Comparison of ENCODE assay signal across 1 cellular context in genomic region chr17:28357061-28357900, GRCh38.
TF ChIP-seq lines count a peak whose summit lies in the region.

A gene with protein sequence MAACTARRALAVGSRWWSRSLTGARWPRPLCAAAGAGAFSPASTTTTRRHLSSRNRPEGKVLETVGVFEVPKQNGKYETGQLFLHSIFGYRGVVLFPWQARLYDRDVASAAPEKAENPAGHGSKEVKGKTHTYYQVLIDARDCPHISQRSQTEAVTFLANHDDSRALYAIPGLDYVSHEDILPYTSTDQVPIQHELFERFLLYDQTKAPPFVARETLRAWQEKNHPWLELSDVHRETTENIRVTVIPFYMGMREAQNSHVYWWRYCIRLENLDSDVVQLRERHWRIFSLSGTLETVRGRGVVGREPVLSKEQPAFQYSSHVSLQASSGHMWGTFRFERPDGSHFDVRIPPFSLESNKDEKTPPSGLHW (minus strand): TSS chr17:28357527. CDS start chr17:28357448, 79 bp downstream.

TF ChIP-seq in HepG2, 621 proteins besides CTCF, POLR2A, EP300 and RAD21 (continued from another document and continues in another):
- TF ChIP-seq SP4 (CRISPR knock-in tag; IDR thresholded peaks at IDR 0.05) (peak; percentile 93), ZNF10 (CRISPR knock-in tag; IDR thresholded peaks at IDR 0.05; ENCODE audit: borderline replicate concordance, low read depth) (no peak), FIP1L1 (IDR thresholded peaks at IDR 0.05; ENCODE audit: borderline replicate concordance, insufficient read depth, low read depth, low read length) (no peak), HOXD1 (CRISPR knock-in tag; IDR thresholded peaks at IDR 0.05) (peak; percentile 74), NR2C2 (CRISPR knock-in tag; IDR thresholded peaks at IDR 0.05; ENCODE audit: borderline replicate concordance) (peak; percentile 96), ZBED4 (CRISPR knock-in tag; IDR thresholded peaks at IDR 0.05; ENCODE audit: borderline replicate concordance) (peak; percentile 78; the same call in 1 of the 2 replicates), CHCHD3 (CRISPR knock-in tag; IDR thresholded peaks at IDR 0.05) (peak; percentile 50; the same call in 1 of the 2 replicates), PHF8 (CRISPR knock-in tag; IDR thresholded peaks at IDR 0.05) (peak; percentile 77), ZNF224 (CRISPR knock-in tag; IDR thresholded peaks at IDR 0.05) (0 out of 2 replicates have a peak, but pooled peaks have one; percentile 14), HMG20B (CRISPR knock-in tag; conservative IDR thresholded peaks at IDR 0.05) (no peak), ZNF788 (CRISPR knock-in tag; IDR thresholded peaks at IDR 0.05; ENCODE audit: borderline replicate concordance) (peak; percentile 93; the same call in 1 of the 2 replicates), SAFB2 (CRISPR knock-in tag; IDR thresholded peaks at IDR 0.05; ENCODE audit: borderline replicate concordance, low read depth) (no peak; the same call in 1 of the 2 replicates), ZNF792 (CRISPR knock-in tag; IDR thresholded peaks at IDR 0.05) (peak; percentile 68), HNRNPUL1 (IDR thresholded peaks at IDR 0.05; ENCODE audit: low read depth, low read length) (peak; percentile 43; the same call in 1 of the 2 replicates), SKIL (CRISPR knock-in tag; IDR thresholded peaks at IDR 0.05; ENCODE audit: borderline replicate concordance) (no peak), TBX2 (CRISPR knock-in tag; IDR thresholded peaks at IDR 0.05; ENCODE audit: borderline replicate concordance) (peak; percentile 88), AHR (CRISPR knock-in tag; IDR thresholded peaks at IDR 0.05) (no peak), ETV6 (CRISPR knock-in tag; conservative IDR thresholded peaks at IDR 0.05) (peak; percentile 86), KLF12 (CRISPR knock-in tag; IDR thresholded peaks at IDR 0.05; ENCODE audit: borderline replicate concordance) (peak; percentile 92; the same call in 1 of the 2 replicates)
- TF ChIP-seq, protein P1, sequence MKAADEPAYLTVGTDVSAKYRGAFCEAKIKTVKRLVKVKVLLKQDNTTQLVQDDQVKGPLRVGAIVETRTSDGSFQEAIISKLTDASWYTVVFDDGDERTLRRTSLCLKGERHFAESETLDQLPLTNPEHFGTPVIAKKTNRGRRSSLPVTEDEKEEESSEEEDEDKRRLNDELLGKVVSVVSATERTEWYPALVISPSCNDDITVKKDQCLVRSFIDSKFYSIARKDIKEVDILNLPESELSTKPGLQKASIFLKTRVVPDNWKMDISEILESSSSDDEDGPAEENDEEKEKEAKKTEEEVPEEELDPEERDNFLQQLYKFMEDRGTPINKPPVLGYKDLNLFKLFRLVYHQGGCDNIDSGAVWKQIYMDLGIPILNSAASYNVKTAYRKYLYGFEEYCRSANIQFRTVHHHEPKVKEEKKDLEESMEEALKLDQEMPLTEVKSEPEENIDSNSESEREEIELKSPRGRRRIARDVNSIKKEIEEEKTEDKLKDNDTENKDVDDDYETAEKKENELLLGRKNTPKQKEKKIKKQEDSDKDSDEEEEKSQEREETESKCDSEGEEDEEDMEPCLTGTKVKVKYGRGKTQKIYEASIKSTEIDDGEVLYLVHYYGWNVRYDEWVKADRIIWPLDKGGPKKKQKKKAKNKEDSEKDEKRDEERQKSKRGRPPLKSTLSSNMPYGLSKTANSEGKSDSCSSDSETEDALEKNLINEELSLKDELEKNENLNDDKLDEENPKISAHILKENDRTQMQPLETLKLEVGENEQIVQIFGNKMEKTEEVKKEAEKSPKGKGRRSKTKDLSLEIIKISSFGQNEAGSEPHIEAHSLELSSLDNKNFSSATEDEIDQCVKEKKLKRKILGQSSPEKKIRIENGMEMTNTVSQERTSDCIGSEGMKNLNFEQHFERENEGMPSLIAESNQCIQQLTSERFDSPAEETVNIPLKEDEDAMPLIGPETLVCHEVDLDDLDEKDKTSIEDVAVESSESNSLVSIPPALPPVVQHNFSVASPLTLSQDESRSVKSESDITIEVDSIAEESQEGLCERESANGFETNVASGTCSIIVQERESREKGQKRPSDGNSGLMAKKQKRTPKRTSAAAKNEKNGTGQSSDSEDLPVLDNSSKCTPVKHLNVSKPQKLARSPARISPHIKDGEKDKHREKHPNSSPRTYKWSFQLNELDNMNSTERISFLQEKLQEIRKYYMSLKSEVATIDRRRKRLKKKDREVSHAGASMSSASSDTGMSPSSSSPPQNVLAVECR (CRISPR knock-in tag; IDR thresholded peaks at IDR 0.05; ENCODE audit: borderline replicate concordance), result peak; percentile 97
- TF ChIP-seq, protein P2, sequence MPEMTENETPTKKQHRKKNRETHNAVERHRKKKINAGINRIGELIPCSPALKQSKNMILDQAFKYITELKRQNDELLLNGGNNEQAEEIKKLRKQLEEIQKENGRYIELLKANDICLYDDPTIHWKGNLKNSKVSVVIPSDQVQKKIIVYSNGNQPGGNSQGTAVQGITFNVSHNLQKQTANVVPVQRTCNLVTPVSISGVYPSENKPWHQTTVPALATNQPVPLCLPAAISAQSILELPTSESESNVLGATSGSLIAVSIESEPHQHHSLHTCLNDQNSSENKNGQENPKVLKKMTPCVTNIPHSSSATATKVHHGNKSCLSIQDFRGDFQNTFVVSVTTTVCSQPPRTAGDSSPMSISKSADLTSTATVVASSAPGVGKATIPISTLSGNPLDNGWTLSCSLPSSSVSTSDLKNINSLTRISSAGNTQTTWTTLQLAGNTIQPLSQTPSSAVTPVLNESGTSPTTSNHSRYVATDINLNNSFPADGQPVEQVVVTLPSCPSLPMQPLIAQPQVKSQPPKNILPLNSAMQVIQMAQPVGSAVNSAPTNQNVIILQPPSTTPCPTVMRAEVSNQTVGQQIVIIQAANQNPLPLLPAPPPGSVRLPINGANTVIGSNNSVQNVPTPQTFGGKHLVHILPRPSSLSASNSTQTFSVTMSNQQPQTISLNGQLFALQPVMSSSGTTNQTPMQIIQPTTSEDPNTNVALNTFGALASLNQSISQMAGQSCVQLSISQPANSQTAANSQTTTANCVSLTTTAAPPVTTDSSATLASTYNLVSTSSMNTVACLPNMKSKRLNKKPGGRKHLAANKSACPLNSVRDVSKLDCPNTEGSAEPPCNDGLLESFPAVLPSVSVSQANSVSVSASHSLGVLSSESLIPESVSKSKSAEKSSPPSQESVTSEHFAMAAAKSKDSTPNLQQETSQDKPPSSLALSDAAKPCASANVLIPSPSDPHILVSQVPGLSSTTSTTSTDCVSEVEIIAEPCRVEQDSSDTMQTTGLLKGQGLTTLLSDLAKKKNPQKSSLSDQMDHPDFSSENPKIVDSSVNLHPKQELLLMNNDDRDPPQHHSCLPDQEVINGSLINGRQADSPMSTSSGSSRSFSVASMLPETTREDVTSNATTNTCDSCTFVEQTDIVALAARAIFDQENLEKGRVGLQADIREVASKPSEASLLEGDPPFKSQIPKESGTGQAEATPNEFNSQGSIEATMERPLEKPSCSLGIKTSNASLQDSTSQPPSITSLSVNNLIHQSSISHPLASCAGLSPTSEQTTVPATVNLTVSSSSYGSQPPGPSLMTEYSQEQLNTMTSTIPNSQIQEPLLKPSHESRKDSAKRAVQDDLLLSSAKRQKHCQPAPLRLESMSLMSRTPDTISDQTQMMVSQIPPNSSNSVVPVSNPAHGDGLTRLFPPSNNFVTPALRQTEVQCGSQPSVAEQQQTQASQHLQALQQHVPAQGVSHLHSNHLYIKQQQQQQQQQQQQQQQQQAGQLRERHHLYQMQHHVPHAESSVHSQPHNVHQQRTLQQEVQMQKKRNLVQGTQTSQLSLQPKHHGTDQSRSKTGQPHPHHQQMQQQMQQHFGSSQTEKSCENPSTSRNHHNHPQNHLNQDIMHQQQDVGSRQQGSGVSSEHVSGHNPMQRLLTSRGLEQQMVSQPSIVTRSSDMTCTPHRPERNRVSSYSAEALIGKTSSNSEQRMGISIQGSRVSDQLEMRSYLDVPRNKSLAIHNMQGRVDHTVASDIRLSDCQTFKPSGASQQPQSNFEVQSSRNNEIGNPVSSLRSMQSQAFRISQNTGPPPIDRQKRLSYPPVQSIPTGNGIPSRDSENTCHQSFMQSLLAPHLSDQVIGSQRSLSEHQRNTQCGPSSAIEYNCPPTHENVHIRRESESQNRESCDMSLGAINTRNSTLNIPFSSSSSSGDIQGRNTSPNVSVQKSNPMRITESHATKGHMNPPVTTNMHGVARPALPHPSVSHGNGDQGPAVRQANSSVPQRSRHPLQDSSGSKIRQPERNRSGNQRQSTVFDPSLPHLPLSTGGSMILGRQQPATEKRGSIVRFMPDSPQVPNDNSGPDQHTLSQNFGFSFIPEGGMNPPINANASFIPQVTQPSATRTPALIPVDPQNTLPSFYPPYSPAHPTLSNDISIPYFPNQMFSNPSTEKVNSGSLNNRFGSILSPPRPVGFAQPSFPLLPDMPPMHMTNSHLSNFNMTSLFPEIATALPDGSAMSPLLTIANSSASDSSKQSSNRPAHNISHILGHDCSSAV (CRISPR knock-in tag; IDR thresholded peaks at IDR 0.05; ENCODE audit: borderline replicate concordance), result no peak
- TF ChIP-seq, protein P3, sequence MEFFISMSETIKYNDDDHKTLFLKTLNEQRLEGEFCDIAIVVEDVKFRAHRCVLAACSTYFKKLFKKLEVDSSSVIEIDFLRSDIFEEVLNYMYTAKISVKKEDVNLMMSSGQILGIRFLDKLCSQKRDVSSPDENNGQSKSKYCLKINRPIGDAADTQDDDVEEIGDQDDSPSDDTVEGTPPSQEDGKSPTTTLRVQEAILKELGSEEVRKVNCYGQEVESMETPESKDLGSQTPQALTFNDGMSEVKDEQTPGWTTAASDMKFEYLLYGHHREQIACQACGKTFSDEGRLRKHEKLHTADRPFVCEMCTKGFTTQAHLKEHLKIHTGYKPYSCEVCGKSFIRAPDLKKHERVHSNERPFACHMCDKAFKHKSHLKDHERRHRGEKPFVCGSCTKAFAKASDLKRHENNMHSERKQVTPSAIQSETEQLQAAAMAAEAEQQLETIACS (CRISPR knock-in tag; IDR thresholded peaks at IDR 0.05), result no peak
- TF ChIP-seq, protein P4, sequence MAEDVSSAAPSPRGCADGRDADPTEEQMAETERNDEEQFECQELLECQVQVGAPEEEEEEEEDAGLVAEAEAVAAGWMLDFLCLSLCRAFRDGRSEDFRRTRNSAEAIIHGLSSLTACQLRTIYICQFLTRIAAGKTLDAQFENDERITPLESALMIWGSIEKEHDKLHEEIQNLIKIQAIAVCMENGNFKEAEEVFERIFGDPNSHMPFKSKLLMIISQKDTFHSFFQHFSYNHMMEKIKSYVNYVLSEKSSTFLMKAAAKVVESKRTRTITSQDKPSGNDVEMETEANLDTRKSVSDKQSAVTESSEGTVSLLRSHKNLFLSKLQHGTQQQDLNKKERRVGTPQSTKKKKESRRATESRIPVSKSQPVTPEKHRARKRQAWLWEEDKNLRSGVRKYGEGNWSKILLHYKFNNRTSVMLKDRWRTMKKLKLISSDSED (CRISPR knock-in tag; IDR thresholded peaks at IDR 0.05), result no peak
- TF ChIP-seq, protein P5, sequence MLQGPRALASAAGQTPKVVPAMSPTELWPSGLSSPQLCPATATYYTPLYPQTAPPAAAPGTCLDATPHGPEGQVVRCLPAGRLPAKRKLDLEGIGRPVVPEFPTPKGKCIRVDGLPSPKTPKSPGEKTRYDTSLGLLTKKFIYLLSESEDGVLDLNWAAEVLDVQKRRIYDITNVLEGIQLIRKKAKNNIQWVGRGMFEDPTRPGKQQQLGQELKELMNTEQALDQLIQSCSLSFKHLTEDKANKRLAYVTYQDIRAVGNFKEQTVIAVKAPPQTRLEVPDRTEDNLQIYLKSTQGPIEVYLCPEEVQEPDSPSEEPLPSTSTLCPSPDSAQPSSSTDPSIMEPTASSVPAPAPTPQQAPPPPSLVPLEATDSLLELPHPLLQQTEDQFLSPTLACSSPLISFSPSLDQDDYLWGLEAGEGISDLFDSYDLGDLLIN (CRISPR knock-in tag; IDR thresholded peaks at IDR 0.05; ENCODE audit: borderline replicate concordance), result no peak
- TF ChIP-seq, protein P6, sequence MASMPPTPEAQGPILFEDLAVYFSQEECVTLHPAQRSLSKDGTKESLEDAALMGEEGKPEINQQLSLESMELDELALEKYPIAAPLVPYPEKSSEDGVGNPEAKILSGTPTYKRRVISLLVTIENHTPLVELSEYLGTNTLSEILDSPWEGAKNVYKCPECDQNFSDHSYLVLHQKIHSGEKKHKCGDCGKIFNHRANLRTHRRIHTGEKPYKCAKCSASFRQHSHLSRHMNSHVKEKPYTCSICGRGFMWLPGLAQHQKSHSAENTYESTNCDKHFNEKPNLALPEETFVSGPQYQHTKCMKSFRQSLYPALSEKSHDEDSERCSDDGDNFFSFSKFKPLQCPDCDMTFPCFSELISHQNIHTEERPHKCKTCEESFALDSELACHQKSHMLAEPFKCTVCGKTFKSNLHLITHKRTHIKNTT (CRISPR knock-in tag; IDR thresholded peaks at IDR 0.05), result no peak
